In the genomic region with DNA sequence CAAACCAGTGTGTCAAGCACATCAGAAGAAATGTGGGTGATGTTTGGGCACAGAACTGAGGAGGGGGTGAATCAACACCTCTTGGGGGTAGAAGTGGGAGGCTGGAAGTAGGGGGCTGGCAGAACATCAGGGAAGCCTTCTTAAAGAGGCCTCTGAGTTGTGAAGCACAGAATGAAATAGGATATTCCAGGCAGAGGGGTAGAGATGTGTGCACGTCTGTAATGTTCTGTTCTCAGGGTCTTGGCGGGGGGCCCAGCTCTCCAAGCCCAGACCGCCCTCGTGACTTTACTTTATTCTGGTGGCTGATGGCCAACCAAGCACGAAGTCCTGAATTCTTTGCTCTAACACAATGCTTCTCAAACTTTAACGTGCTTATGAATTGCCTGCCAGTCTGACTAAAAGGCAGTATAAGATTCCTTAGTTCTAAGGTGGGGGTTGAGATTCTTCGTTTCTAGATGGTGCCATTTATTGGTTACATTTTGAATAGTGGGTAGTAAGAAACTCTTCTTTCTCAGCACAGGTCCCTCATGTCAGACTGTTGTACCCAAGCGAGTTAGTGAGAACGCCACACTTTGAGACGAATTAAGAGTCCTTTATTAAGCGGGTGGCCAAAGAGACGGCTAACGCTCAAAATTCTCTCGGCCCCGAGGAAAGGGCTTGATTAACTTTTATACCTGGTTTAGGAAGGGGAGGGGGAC, we compare ENCODE assay signal across 12 cellular contexts. TPM values are rescaled to one million over a fixed set of nuclear protein-coding genes. Genes with fewer than 3 reads are reported as not detected.
A peak's percentile ranks its signal among the peaks of the same experiment; 100 is the strongest.
DNase-seq lines count a peak whose midpoint lies in the region; FAIRE-seq and TF ChIP-seq lines count a peak whose summit lies in the region.
"Had no signal": no experiment of that assay in that cellular context is flagged by ENCODE, and none has a peak within 500 bp of the region (broad histone marks: within the 10 kb centered on the region; RNA-seq: fewer than 3 reads in every experiment).

No MANE protein-coding gene starts in this region.

- H3K9me3 ChIP-seq in tibial nerve = no peaks in the 10 kb centered on the region
- H3K9me3 ChIP-seq: upper lobe of left lung had no signal

- H3K27ac ChIP-seq in tibial nerve = peak overlapping the region; percentile 5 to 94 (median 76)
- H3K27ac ChIP-seq: upper lobe of left lung had no signal

- H3K36me3 ChIP-seq in tibial nerve = peaks cover 0 to 7% (median 0%) of the 10 kb centered on the region in 3 donors
- H3K36me3 ChIP-seq: upper lobe of left lung had no signal

- no peak overlapping the region for H3K4me3 ChIP-seq in fibroblast of the aortic adventitia (ENCODE audit: low read depth, low read length)
- no peak overlapping the region for H3K4me3 ChIP-seq in tibial nerve
- H3K4me3 ChIP-seq: upper lobe of left lung had no signal

- no peaks in the 10 kb centered on the region for H3K27me3 ChIP-seq in tibial nerve
- H3K27me3 ChIP-seq: upper lobe of left lung had no signal

- H3K4me1 ChIP-seq in tibial nerve = peaks cover 0 to 63% (median 17%) of the 10 kb centered on the region in 4 donors

- TF ChIP-seq CTCF in fibroblast of the aortic adventitia (IDR thresholded peaks at IDR 0.05; ENCODE audit: insufficient read depth, low read length) (no peak), tibial nerve (IDR thresholded peaks at IDR 0.05) (no peak)

- TF ChIP-seq EP300 in tibial nerve (IDR thresholded peaks at IDR 0.05) = peak; percentile 25 to 72

- FAIRE-seq in RCC 7860 (lab: Jason Lieb, UNC) = no peak

- TF ChIP-seq POLR2A in tibial nerve (IDR thresholded peaks at IDR 0.05) = peak in 1 of 2 donors; percentile 24

- peak; percentile 19 for DNase-seq in NCI-H1092 treated with DMSO at 0.1 percent for 48 hours (lab: John Stamatoyannopoulos, UW)
- no peak for DNase-seq in NCI-H1092 (lab: John Stamatoyannopoulos, UW)
- peak; percentile 15 for DNase-seq in fibroblast of the aortic adventitia (ENCODE audit: low read depth)
- DNase-seq in midbrain (lab: John Stamatoyannopoulos, UW) = peak; percentile 53
- peak; percentile 36 to 52 for DNase-seq in tibial nerve (ENCODE audit: low spot score in 2 of 2)
- DNase-seq in NCI-H1436 (lab: John Stamatoyannopoulos, UW) = no peak
- DNase-seq in LoVo (ENCODE audit: low spot score) = no peak
- DNase-seq in RCC 7860 (ENCODE audit: low spot score) = no peak
- DNase-seq: 8988T, upper lobe of left lung had no signal

- 39 to 51% methylated on average over 15 of the region's 15 CpGs for WGBS in tibial nerve, 2 donors

RNA-seq across cellular contexts. Expression of a gene that starts 8.2 kb away (rescaled TPM):
- 0.90 and 17.7 TPM in 2 replicates for total RNA-seq in fibroblast of the aortic adventitia (ENCODE audit: low replicate concordance)
- 100 to 1,000 TPM in 3 of 4 donors, 10 to 100 TPM in 1; 94.5 to 176 (median 128) TPM for total RNA-seq in tibial nerve

RNA-seq across cellular contexts. Expression of a gene that starts 37.6 kb away (rescaled TPM):
- total RNA-seq in fibroblast of the aortic adventitia (ENCODE audit: low replicate concordance) (21.3 and 107 TPM in 2 replicates), tibial nerve (100 to 1,000 TPM; 123 to 163 (median 150) TPM)

RNA-seq across cellular contexts. Expression of a gene that starts 60.0 kb away (rescaled TPM):
- total RNA-seq in fibroblast of the aortic adventitia (ENCODE audit: low replicate concordance) (not detected in 2 replicates), tibial nerve (not detected)
- total RNA-seq: NCI-H460; T-helper 1 cell treated with Interleukin-12 subunit alpha and Interleukin-12 subunit beta and Interleukin-4 antibody, amounts not matched to agents 30 ng/mL and 1 ng/mL, for 36 hours had no signal

RNA-seq across cellular contexts. Expression of a gene that starts 60.0 kb away (rescaled TPM):
- total RNA-seq in fibroblast of the aortic adventitia (ENCODE audit: low replicate concordance) (not detected in 2 replicates), tibial nerve (not detected)
- total RNA-seq: NCI-H460; T-helper 1 cell treated with Interleukin-12 subunit alpha and Interleukin-12 subunit beta and Interleukin-4 antibody, amounts not matched to agents 30 ng/mL and 1 ng/mL, for 36 hours had no signal

Comparison
In these comparisons a context has a peak if more than half of its experiments do, and no peak if none do; other contexts are left out.
1. DNase-seq: peak in NCI-H1092 treated with DMSO at 0.1 percent for 48 hours (single experiment), fibroblast of the aortic adventitia (single experiment), midbrain (single experiment) and tibial nerve (2 of 2); none in NCI-H1092 (single experiment), NCI-H1436 (single experiment), LoVo (single experiment) and RCC 7860 (single experiment).